ENCODE assay signal across 27 cellular contexts in the genomic region with DNA sequence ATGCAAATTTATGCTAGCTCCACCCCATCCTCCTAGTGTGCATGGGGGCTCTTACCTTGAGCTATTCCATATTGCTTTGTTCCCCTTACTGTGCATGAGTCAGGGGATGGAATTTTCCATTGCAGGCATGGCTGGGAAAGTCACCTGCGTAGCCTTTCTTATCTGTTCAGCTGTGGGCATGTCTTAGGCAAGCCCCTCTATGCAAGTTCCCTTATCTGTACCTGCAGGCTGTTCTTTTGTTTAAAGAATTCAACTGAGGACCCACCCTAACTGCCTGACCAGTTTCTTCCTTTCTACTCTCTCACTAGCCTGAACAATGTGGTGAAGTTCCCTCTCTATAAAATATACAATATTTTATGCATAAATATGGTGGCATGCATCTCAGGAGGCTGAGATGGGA.
"Had no signal": no experiment of that assay in that cellular context is flagged by ENCODE, and none has a peak within 500 bp of the region (broad histone marks: within the 10 kb centered on the region; RNA-seq: fewer than 3 reads in every experiment).

No MANE protein-coding gene starts in this region.

- DNase-seq: activated B cell treated with CpG ODN at 0.5 μM for 24 hours; activated CD4-positive, alpha-beta T cell treated with anti-CD3 and anti-CD28 coated beads, Interleukin-2, amount 50 U/mL, for 1 hour; activated CD8-positive, alpha-beta memory T cell treated with anti-CD3 and anti-CD28 coated beads, Interleukin-2, amount 10 ng/mL, durations not matched to agents 7 days and 5 days; activated CD8-positive, alpha-beta T cell treated with anti-CD3 and anti-CD28 coated beads for 36 hours; activated T-cell treated with anti-CD3 and anti-CD28 coated beads, Interleukin-2, amount 50 U/mL, for 48 hours; effector CD4-positive, alpha-beta T cell; esophagus squamous epithelium; foreskin melanocyte; heart right ventricle; islet precursor cell; left ventricle myocardium superior; naive B cell; nephron progenitor cell; retina; sigmoid colon; small intestine; stimulated activated CD4-positive, alpha-beta T cell treated with anti-CD3 and anti-CD28 coated beads, Interleukin-4, amount 100 ng/mL, for 24 hours; substantia nigra; T-helper 9 cell; upper lobe of right lung had no signal

- H3K4me1 ChIP-seq: breast epithelium, esophagus squamous epithelium, heart right ventricle, prostate gland, sigmoid colon, upper lobe of right lung had no signal

- H3K9me3 ChIP-seq: prostate gland had no signal

- H3K27me3 ChIP-seq: breast epithelium, heart right ventricle, neutrophil, sigmoid colon, upper lobe of right lung had no signal

- H3K36me3 ChIP-seq: breast epithelium, esophagus squamous epithelium, heart right ventricle, neutrophil, prostate gland, sigmoid colon, upper lobe of right lung had no signal

- H3K27ac ChIP-seq: breast epithelium, epithelial cell of prostate, esophagus squamous epithelium, heart right ventricle, neutrophil, prostate gland, sigmoid colon, upper lobe of right lung had no signal

- ATAC-seq: activated CD8-positive, alpha-beta memory T cell treated with anti-CD3 and anti-CD28 coated beads, Interleukin-2, amount 10 ng/mL, durations not matched to agents 7 days and 5 days; activated CD8-positive, alpha-beta T cell treated with anti-CD3 and anti-CD28 coated beads for 36 hours; activated naive CD4-positive, alpha-beta T cell treated with anti-CD3 and anti-CD28 coated beads, Interleukin-2, amount 50 U/mL, for 72 hours; heart right ventricle; left ventricle myocardium superior; stimulated activated effector memory CD8-positive, alpha-beta T cell treated with anti-CD3 and anti-CD28 coated beads, Interleukin-12 subunit alpha, Interleukin-12 subunit beta, amount 100 ng/mL, for 72 hours; upper lobe of right lung had no signal

- H3K4me3 ChIP-seq: breast epithelium, esophagus squamous epithelium, heart right ventricle, prostate gland, sigmoid colon, upper lobe of right lung had no signal

- FAIRE-seq: endometrium, small intestine had no signal
